In genomic region chr15:74603026-74603788, GRCh38 we compare ENCODE assay signal across 23 cellular contexts.
"Had no signal": no experiment of that assay in that cellular context is flagged by ENCODE, and none has a peak within 500 bp of the region (broad histone marks: within the 10 kb centered on the region; RNA-seq: fewer than 3 reads in every experiment).

No MANE protein-coding gene starts in this region.

- DNase-seq: activated CD4-positive, CD25-positive, alpha-beta regulatory T cell; activated CD8-positive, alpha-beta memory T cell treated with anti-CD3 and anti-CD28 coated beads, Interleukin-2, amount 50 U/mL, for 4 hours; activated CD8-positive, alpha-beta T cell treated with anti-CD3 and anti-CD28 coated beads for 36 hours; activated T-cell treated with anti-CD3 and anti-CD28 coated beads, Interleukin-2, amount 50 U/mL, for 72 hours; amygdala; brain microvascular endothelial cell; MV-4-11; NCI-H1092 treated with DMSO at 0.1 percent for 48 hours; NCI-H1417 treated with DMSO at 0.1 percent for 48 hours; NCI-H1694; NCI-H2029 treated with DMSO at 0.1 percent for 48 hours; NCI-H345; NCI-H510A; NCI-H526 treated with DMSO at 0.1 percent for 48 hours; NCI-H82; RPMI8226; SIG-M5; T-helper 17 cell; T1000 had no signal

- H3K9me3 Mint-ChIP-seq: activated CD8-positive, alpha-beta T cell treated with anti-CD3 and anti-CD28 coated beads for 36 hours; activated naive CD4-positive, alpha-beta T cell treated with anti-CD3 and anti-CD28 coated beads, Interleukin-2, amount 50 U/mL, for 24 hours; activated T-cell treated with anti-CD3 and anti-CD28 coated beads, Interleukin-2, amount 50 U/mL, for 72 hours had no signal

- H3K27me3 ChIP-seq: brain microvascular endothelial cell, cardiac muscle cell had no signal

- H3K36me3 Mint-ChIP-seq: activated naive CD4-positive, alpha-beta T cell treated with anti-CD3 and anti-CD28 coated beads, Interleukin-2, amount 50 U/mL, for 24 hours had no signal

- H3K9ac ChIP-seq: KMS-11 had no signal

- H3K36me3 ChIP-seq: brain microvascular endothelial cell, cardiac muscle cell had no signal

- H3K4me3 ChIP-seq: cardiac muscle cell had no signal

- H3K4me3 Mint-ChIP-seq: activated CD8-positive, alpha-beta T cell treated with anti-CD3 and anti-CD28 coated beads for 36 hours; activated naive CD4-positive, alpha-beta T cell treated with anti-CD3 and anti-CD28 coated beads, Interleukin-2, amount 50 U/mL, for 24 hours; activated T-cell treated with anti-CD3 and anti-CD28 coated beads, Interleukin-2, amount 50 U/mL, for 72 hours; T-helper 17 cell had no signal

- H3K27ac ChIP-seq: brain microvascular endothelial cell, cardiac muscle cell, KMS-11 had no signal

- ATAC-seq: activated CD8-positive, alpha-beta T cell treated with anti-CD3 and anti-CD28 coated beads for 36 hours; activated T-cell treated with anti-CD3 and anti-CD28 coated beads, Interleukin-2, amount 50 U/mL, for 72 hours; Panc1; T-helper 17 cell had no signal

- H3K27me3 Mint-ChIP-seq: activated CD8-positive, alpha-beta T cell treated with anti-CD3 and anti-CD28 coated beads for 36 hours; activated naive CD4-positive, alpha-beta T cell treated with anti-CD3 and anti-CD28 coated beads, Interleukin-2, amount 50 U/mL, for 24 hours; T-helper 17 cell had no signal

- H3K4me2 ChIP-seq: KMS-11 had no signal

- H3K27ac Mint-ChIP-seq: activated CD8-positive, alpha-beta T cell treated with anti-CD3 and anti-CD28 coated beads for 36 hours; activated naive CD4-positive, alpha-beta T cell treated with anti-CD3 and anti-CD28 coated beads, Interleukin-2, amount 50 U/mL, for 24 hours; activated T-cell treated with anti-CD3 and anti-CD28 coated beads, Interleukin-2, amount 50 U/mL, for 72 hours; T-helper 17 cell had no signal
